Comparison of ENCODE assay signal across 2 cellular contexts in the genomic region with DNA sequence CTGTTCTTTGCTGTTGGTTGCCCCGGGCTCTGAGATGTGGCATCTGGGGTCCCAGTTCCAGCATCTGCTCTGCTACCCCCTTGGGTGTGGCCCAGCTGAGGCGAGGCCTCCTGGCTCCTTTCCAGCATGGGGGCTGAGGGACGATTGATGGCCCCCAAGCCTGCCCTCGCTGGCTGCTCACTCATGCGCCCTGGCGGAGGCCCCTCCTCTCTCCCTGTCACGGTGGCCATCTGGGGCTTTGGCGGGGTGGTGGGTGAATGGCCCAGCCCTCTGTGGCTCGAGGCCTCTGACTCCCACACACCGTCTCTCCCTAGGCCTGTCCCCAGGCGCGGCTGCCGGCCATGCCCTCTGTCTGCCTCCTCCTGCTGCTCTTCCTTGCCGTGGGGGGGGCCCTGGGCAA.
TF ChIP-seq lines count a peak whose summit lies in the region.

No MANE protein-coding gene starts in this region.

TF ChIP-seq in HCT116, 20 proteins besides CTCF, POLR2A, EP300 and RAD21:
- TF ChIP-seq FOSL1 (IDR thresholded peaks at IDR 0.05; ENCODE audit: low read depth) = no peak
- TF ChIP-seq ELF1 (IDR thresholded peaks at IDR 0.05; ENCODE audit: borderline replicate concordance, low read depth) = no peak

TF ChIP-seq in SK-N-SH, 30 proteins besides CTCF, POLR2A, EP300 and RAD21 (continued from another document):
- TF ChIP-seq PBX3 (IDR thresholded peaks at IDR 0.05) = no peak
- no peak for TF ChIP-seq TAF1 (IDR thresholded peaks at IDR 0.05; ENCODE audit: borderline replicate concordance, low read depth, low read length)
- TF ChIP-seq NRF1 (IDR thresholded peaks at IDR 0.05; ENCODE audit: low read depth, low read length) = no peak
- no peak for TF ChIP-seq RFX5 (IDR thresholded peaks at IDR 0.05; ENCODE audit: low read length)
- TF ChIP-seq, protein P1, sequence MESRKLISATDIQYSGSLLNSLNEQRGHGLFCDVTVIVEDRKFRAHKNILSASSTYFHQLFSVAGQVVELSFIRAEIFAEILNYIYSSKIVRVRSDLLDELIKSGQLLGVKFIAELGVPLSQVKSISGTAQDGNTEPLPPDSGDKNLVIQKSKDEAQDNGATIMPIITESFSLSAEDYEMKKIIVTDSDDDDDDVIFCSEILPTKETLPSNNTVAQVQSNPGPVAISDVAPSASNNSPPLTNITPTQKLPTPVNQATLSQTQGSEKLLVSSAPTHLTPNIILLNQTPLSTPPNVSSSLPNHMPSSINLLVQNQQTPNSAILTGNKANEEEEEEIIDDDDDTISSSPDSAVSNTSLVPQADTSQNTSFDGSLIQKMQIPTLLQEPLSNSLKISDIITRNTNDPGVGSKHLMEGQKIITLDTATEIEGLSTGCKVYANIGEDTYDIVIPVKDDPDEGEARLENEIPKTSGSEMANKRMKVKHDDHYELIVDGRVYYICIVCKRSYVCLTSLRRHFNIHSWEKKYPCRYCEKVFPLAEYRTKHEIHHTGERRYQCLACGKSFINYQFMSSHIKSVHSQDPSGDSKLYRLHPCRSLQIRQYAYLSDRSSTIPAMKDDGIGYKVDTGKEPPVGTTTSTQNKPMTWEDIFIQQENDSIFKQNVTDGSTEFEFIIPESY (IDR thresholded peaks at IDR 0.05; ENCODE audit: borderline replicate concordance, low read depth) = no peak
- TF ChIP-seq CHD2 (IDR thresholded peaks at IDR 0.05; ENCODE audit: low read length, partially characterized antibody) = no peak
- TF ChIP-seq POLR2AphosphoS5 (IDR thresholded peaks at IDR 0.05; ENCODE audit: low read depth, low read length) = no peak
- no peak for TF ChIP-seq SIN3A (IDR thresholded peaks at IDR 0.05; ENCODE audit: borderline replicate concordance, low read depth, low read length)
- TF ChIP-seq, protein P2, sequence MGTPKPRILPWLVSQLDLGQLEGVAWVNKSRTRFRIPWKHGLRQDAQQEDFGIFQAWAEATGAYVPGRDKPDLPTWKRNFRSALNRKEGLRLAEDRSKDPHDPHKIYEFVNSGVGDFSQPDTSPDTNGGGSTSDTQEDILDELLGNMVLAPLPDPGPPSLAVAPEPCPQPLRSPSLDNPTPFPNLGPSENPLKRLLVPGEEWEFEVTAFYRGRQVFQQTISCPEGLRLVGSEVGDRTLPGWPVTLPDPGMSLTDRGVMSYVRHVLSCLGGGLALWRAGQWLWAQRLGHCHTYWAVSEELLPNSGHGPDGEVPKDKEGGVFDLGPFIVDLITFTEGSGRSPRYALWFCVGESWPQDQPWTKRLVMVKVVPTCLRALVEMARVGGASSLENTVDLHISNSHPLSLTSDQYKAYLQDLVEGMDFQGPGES (IDR thresholded peaks at IDR 0.05; ENCODE audit: low read depth, low read length) = no peak
- TF ChIP-seq GATA2 (CRISPR knock-in tag; IDR thresholded peaks at IDR 0.05) = no peak
- no peak for TF ChIP-seq EZH2phosphoT487 (IDR thresholded peaks at IDR 0.05; ENCODE audit: borderline replicate concordance, low read depth)
- TF ChIP-seq, protein P3, sequence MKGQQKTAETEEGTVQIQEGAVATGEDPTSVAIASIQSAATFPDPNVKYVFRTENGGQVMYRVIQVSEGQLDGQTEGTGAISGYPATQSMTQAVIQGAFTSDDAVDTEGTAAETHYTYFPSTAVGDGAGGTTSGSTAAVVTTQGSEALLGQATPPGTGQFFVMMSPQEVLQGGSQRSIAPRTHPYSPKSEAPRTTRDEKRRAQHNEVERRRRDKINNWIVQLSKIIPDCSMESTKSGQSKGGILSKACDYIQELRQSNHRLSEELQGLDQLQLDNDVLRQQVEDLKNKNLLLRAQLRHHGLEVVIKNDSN (IDR thresholded peaks at IDR 0.05; ENCODE audit: borderline replicate concordance, low read depth) = no peak
- TF ChIP-seq, protein P4, sequence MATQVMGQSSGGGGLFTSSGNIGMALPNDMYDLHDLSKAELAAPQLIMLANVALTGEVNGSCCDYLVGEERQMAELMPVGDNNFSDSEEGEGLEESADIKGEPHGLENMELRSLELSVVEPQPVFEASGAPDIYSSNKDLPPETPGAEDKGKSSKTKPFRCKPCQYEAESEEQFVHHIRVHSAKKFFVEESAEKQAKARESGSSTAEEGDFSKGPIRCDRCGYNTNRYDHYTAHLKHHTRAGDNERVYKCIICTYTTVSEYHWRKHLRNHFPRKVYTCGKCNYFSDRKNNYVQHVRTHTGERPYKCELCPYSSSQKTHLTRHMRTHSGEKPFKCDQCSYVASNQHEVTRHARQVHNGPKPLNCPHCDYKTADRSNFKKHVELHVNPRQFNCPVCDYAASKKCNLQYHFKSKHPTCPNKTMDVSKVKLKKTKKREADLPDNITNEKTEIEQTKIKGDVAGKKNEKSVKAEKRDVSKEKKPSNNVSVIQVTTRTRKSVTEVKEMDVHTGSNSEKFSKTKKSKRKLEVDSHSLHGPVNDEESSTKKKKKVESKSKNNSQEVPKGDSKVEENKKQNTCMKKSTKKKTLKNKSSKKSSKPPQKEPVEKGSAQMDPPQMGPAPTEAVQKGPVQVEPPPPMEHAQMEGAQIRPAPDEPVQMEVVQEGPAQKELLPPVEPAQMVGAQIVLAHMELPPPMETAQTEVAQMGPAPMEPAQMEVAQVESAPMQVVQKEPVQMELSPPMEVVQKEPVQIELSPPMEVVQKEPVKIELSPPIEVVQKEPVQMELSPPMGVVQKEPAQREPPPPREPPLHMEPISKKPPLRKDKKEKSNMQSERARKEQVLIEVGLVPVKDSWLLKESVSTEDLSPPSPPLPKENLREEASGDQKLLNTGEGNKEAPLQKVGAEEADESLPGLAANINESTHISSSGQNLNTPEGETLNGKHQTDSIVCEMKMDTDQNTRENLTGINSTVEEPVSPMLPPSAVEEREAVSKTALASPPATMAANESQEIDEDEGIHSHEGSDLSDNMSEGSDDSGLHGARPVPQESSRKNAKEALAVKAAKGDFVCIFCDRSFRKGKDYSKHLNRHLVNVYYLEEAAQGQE (IDR thresholded peaks at IDR 0.05; ENCODE audit: low read depth, low read length) = no peak
- no peak for TF ChIP-seq YY1 (IDR thresholded peaks at IDR 0.05; ENCODE audit: low read depth)
- TF ChIP-seq NFIC (IDR thresholded peaks at IDR 0.05; ENCODE audit: borderline replicate concordance) = no peak
- no peak for TF ChIP-seq TCF12 (IDR thresholded peaks at IDR 0.05)
- no peak for TF ChIP-seq FOSL2 (IDR thresholded peaks at IDR 0.05; ENCODE audit: borderline replicate concordance, low read depth)
